Comparison of ENCODE assay signal across 2 cellular contexts in genomic region chr2:227643990-227644551, GRCh38.
TF ChIP-seq lines count a peak whose summit lies in the region.

No MANE protein-coding gene starts in this region.

TF ChIP-seq in GM23338, 12 proteins besides CTCF, POLR2A, EP300 and RAD21:
- TF ChIP-seq ZNF331 (CRISPR knock-in tag; IDR thresholded peaks at IDR 0.05; ENCODE audit: low read depth) (no peak), ZNF462 (CRISPR knock-in tag; IDR thresholded peaks at IDR 0.05) (no peak), CREB1 (CRISPR knock-in tag; IDR thresholded peaks at IDR 0.05; ENCODE audit: low read depth) (no peak), STAT1 (IDR thresholded peaks at IDR 0.05; ENCODE audit: unreplicated experiment) (no peak), REST (IDR thresholded peaks at IDR 0.05; ENCODE audit: unreplicated experiment) (no peak), EZH2phosphoT487 (IDR thresholded peaks at IDR 0.05; ENCODE audit: unreplicated experiment) (no peak), POLR2AphosphoS5 (IDR thresholded peaks at IDR 0.05; ENCODE audit: low read depth) (no peak), ZNF114 (CRISPR knock-in tag; IDR thresholded peaks at IDR 0.05) (no peak), JUNB (IDR thresholded peaks at IDR 0.05; ENCODE audit: unreplicated experiment) (no peak), EZH2 (IDR thresholded peaks at IDR 0.05; ENCODE audit: low read depth, unreplicated experiment) (no peak), ETS1 (IDR thresholded peaks at IDR 0.05) (no peak), NANOG (IDR thresholded peaks at IDR 0.05; ENCODE audit: borderline replicate concordance) (no peak)

TF ChIP-seq in WTC11, 78 proteins besides CTCF, POLR2A, EP300 and RAD21:
- TF ChIP-seq ZNF281 (CRISPR knock-in tag; IDR thresholded peaks at IDR 0.05) (no peak), ESRRA (CRISPR knock-in tag; IDR thresholded peaks at IDR 0.05; ENCODE audit: borderline replicate concordance) (no peak), TEAD1 (CRISPR knock-in tag; IDR thresholded peaks at IDR 0.05) (no peak), SMAD3 (CRISPR knock-in tag; IDR thresholded peaks at IDR 0.05; ENCODE audit: borderline replicate concordance) (no peak), ZNF671 (CRISPR knock-in tag; IDR thresholded peaks at IDR 0.05) (no peak), PRDM15 (CRISPR knock-in tag; IDR thresholded peaks at IDR 0.05) (no peak), USF2 (CRISPR knock-in tag; IDR thresholded peaks at IDR 0.05) (no peak), ATF6 (CRISPR knock-in tag; IDR thresholded peaks at IDR 0.05) (no peak), NR3C1 (CRISPR knock-in tag; conservative IDR thresholded peaks at IDR 0.05; ENCODE audit: low read depth) (no peak), AFF4 (CRISPR knock-in tag; IDR thresholded peaks at IDR 0.05; ENCODE audit: borderline replicate concordance) (no peak), JUN (CRISPR knock-in tag; IDR thresholded peaks at IDR 0.05) (no peak), TCF7 (CRISPR knock-in tag; IDR thresholded peaks at IDR 0.05; ENCODE audit: low read depth) (no peak), SP1 (CRISPR knock-in tag; conservative IDR thresholded peaks at IDR 0.05) (no peak), ZNF425 (CRISPR knock-in tag; conservative IDR thresholded peaks at IDR 0.05) (no peak), TP53 (CRISPR knock-in tag; IDR thresholded peaks at IDR 0.05) (no peak), RELA (CRISPR knock-in tag; IDR thresholded peaks at IDR 0.05; ENCODE audit: borderline replicate concordance) (no peak)
TF ChIP-seq in WTC11: peak in this region for 0.
